ENCODE assay signal across 25 cellular contexts in the genomic region with DNA sequence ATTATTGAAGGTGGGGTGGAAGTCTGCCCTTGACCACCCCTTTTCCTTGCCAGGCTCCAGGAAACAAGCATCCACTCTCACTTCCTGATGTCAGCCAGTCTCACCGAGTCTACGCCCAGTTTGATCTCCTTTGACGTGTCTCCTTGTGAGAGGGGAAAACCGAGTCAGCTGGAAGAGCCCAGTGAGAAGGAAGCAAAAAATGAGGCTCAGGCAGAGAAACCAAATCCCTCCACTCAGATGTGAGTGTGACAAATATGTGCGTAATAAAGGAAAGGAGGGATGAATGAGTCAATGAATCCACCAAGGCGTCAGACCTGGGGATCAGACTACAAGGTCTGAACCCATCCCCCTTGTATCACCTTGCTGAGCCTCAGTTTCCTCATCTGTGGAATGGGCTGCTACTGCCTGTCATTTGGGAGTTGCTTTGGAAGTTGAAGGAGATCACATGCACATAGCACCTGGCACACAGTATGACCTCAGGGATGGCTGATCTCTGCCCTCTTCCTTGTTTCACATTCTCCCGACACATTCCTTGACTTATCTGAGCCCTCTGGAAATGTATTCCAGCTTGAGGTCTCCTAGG.
A peak's percentile ranks its signal among the peaks of the same experiment; 100 is the strongest.
DNase-seq lines count a peak whose midpoint lies in the region; ATAC-seq, FAIRE-seq and TF ChIP-seq lines count a peak whose summit lies in the region.
"Had no signal": no experiment of that assay in that cellular context is flagged by ENCODE, and none has a peak within 500 bp of the region (broad histone marks: within the 10 kb centered on the region; RNA-seq: fewer than 3 reads in every experiment).

No MANE protein-coding gene starts in this region.

- peaks cover 4% of the 10 kb centered on the region for H3K27me3 Mint-ChIP-seq in endothelial cell (ENCODE audit: unreplicated experiment)

- H3K9me2 ChIP-seq in PC-9 (ENCODE audit: insufficient read depth): no peaks in the 10 kb centered on the region

- FAIRE-seq in K562 (lab: Jason Lieb, UNC): no peak
- FAIRE-seq: GM12892, H1 had no signal

- intact Hi-C loops in K562 (cut with micrococcal nuclease) (no loop called here), PC-9 (cut with micrococcal nuclease; ENCODE audit: unreplicated experiment) (no loop called here)

- no peak for TF ChIP-seq POLR2A in K562 (conservative IDR thresholded peaks at IDR 0.05)

- no peak overlapping the region for H2AFZ ChIP-seq in K562 (ENCODE audit: low read depth, low read length)
- H2AFZ ChIP-seq in PC-9: no peak overlapping the region

- no peaks in the 10 kb centered on the region for H3K9me1 ChIP-seq in K562 (ENCODE audit: control insufficient read depth, insufficient read depth, low read length)

- H3K4me1 Mint-ChIP-seq in endothelial cell (ENCODE audit: unreplicated experiment): peaks cover 4% of the 10 kb centered on the region
- H3K4me1 Mint-ChIP-seq: B cell had no signal

- BruUV-seq in K562 (replicated peaks; lab: Mats Ljungman, UMichigan) (no TSS peak), PC-9 (replicated peaks; lab: Mats Ljungman, UMichigan) (no TSS peak)

- no peak for ATAC-seq in K562
- no peak for ATAC-seq in GM18909 (IDR thresholded peaks at IDR 0.05; ENCODE audit: poor library complexity, unreplicated experiment)
- ATAC-seq: CD8-positive, alpha-beta T cell had no signal

- peaks cover 4% of the 10 kb centered on the region for H3K9me3 Mint-ChIP-seq in endothelial cell (ENCODE audit: unreplicated experiment)
- H3K9me3 Mint-ChIP-seq: CD8-positive, alpha-beta T cell had no signal

- in situ Hi-C loops in K562 (cut with MboI): no loop called here

- TF ChIP-seq RAD21 in K562 (CRISPR knock-in tag; conservative IDR thresholded peaks at IDR 0.05 in 1 of 2, IDR thresholded peaks at IDR 0.05 in 1 of 2): no peak

- no peak for TF ChIP-seq EP300 in K562 (IDR thresholded peaks at IDR 0.05; ENCODE audit: low read length)

- H4K20me1 ChIP-seq in K562 (replicated peaks; ENCODE audit: control insufficient read depth, insufficient read depth, low read length) (no peaks in the 10 kb centered on the region), PC-9 (ENCODE audit: insufficient read depth) (no peaks in the 10 kb centered on the region)

- peaks cover 9 to 37% of the 10 kb centered on the region in 2 experiments; a peak in 4 of 5 replicates for H3K27me3 ChIP-seq in K562 (ENCODE audit: control insufficient read depth in 2 of 2, insufficient read depth in 2 of 2, low read length in 2 of 2)
- no peaks in the 10 kb centered on the region for H3K27me3 ChIP-seq in PC-9 (ENCODE audit: insufficient read depth, low read depth)

- H3K4me2 ChIP-seq in K562 (ENCODE audit: insufficient read depth, low read length) (no peak overlapping the region), PC-9 (no peak overlapping the region)

- CTCF ChIA-PET in K562 (lab: Yijun Ruan, JAX; ENCODE audit: low intra/inter-chr PET ratio) (no interaction called here), PC-9 (lab: Charles Lee) (no interaction called here)

- H3K4me3 ChIP-seq in K562 (no peak overlapping the region), PC-9 (no peak overlapping the region)

- H3K27ac Mint-ChIP-seq in endothelial cell (ENCODE audit: unreplicated experiment): no peak overlapping the region
- H3K27ac Mint-ChIP-seq: B cell; CD8-positive, alpha-beta T cell had no signal

- H3K36me3 ChIP-seq in K562 (ENCODE audit: control insufficient read depth, insufficient read depth, low read length) (no peaks in the 10 kb centered on the region), PC-9 (ENCODE audit: low read depth) (no peaks in the 10 kb centered on the region)

- H3K79me2 ChIP-seq in K562 (ENCODE audit: control insufficient read depth, insufficient read depth, low read length): no peaks in the 10 kb centered on the region
- no peaks in the 10 kb centered on the region for H3K79me2 ChIP-seq in PC-9 (ENCODE audit: low read depth)

- POLR2A ChIA-PET in K562 (lab: Yijun Ruan, JAX): interaction anchor here (1.6 kb wide), 1 partner anchor 9 kb away, joined by 3 read pairs; no protein-coding TSS in a partner anchor
- POLR2A ChIA-PET in PC-9 (lab: Charles Lee; ENCODE audit: unreplicated experiment): no interaction called here

- H3K4me1 ChIP-seq in K562 (replicated peaks in 1 of 2; ENCODE audit: control insufficient read depth in 2 of 2, insufficient read depth in 2 of 2, low read length in 2 of 2) (no peaks in the 10 kb centered on the region), PC-9 (replicated peaks; ENCODE audit: insufficient read depth) (0 out of 2 replicates have a peak, but pooled peaks cover 8% of the 10 kb centered on the region)

- H3F3A ChIP-seq in PC-9 (ENCODE audit: insufficient read depth, low read depth): no peaks in the 10 kb centered on the region

- H3K4me3 Mint-ChIP-seq in endothelial cell (ENCODE audit: unreplicated experiment): no peak overlapping the region
- H3K4me3 Mint-ChIP-seq: B cell; CD8-positive, alpha-beta T cell had no signal

- 0% methylated on average over 7 of the region's 7 CpGs for WGBS in K562 (ENCODE audit: insufficient coverage, low coverage, missing lambda C conversion rate)

- H3K36me3 Mint-ChIP-seq in endothelial cell (ENCODE audit: low read depth, unreplicated experiment): no peaks in the 10 kb centered on the region
- H3K36me3 Mint-ChIP-seq: CD8-positive, alpha-beta T cell had no signal

- H3K9me3 ChIP-seq in K562 (replicated peaks; ENCODE audit: control insufficient read depth, insufficient read depth, low read depth, low read length) (no peaks in the 10 kb centered on the region), PC-9 (ENCODE audit: insufficient read depth, low read depth) (no peaks in the 10 kb centered on the region)

- no peak for TF ChIP-seq CTCF in K562 (IDR thresholded peaks at IDR 0.05 in 2 of 3, conservative IDR thresholded peaks at IDR 0.05 in 1 of 3; ENCODE audit: insufficient read depth in 2 of 3, low read depth in 1 of 3, low read length in 3 of 3)
- no peak for TF ChIP-seq CTCF in endothelial cell (IDR thresholded peaks at IDR 0.05; ENCODE audit: unreplicated experiment)
- TF ChIP-seq CTCF in PC-9 (conservative IDR thresholded peaks at IDR 0.05): no peak

- no peak overlapping the region for H3K9ac ChIP-seq in K562 (ENCODE audit: insufficient read depth in 1 of 2, low read depth in 2 of 2, low read length in 2 of 2)

- DNase-seq in ELR (ENCODE audit: low read depth) (peak; percentile 23), M059J (ENCODE audit: low read depth) (peak; percentile 34), K562 (ENCODE audit: extremely low read depth in 1 of 4, low spot score in 3 of 4) (no peak), kidney tubule cell (ENCODE audit: low spot score) (peak; percentile 3), endothelial cell (ENCODE audit: low spot score) (no peak), PC-9 (no peak), NCI-H1436 treated with DMSO at 0.1 percent for 48 hours (lab: John Stamatoyannopoulos, UW) (no peak)
- DNase-seq: CD8-positive, alpha-beta T cell; DMS 273 treated with DMSO at 0.1 percent for 48 hours; DMS79; HCEC 1CT; Karpas-422; NCI-H1092 treated with DMSO at 0.1 percent for 48 hours; NCI-H1436; NCI-H187 treated with DMSO at 0.1 percent for 48 hours; NCI-H2107; NCI-H524 treated with DMSO at 0.1 percent for 48 hours; NCI-H774; RPMI8226; SHP77 had no signal

- H3K27ac ChIP-seq in K562 (ENCODE audit: extremely low read depth, low read depth, low read length): no peak overlapping the region
- no peak overlapping the region for H3K27ac ChIP-seq in PC-9
- H3K27ac ChIP-seq: C4-2B had no signal

TF ChIP-seq in K562, 482 proteins besides CTCF, POLR2A, EP300 and RAD21 (continues in another document):
- TF ChIP-seq ESRRA (IDR thresholded peaks at IDR 0.05; ENCODE audit: borderline replicate concordance, low read depth): peak; percentile 68; the same call in 1 of the 2 replicates
- TF ChIP-seq ATF1 (CRISPR knock-in tag; IDR thresholded peaks at IDR 0.05): no peak
- TF ChIP-seq ATF1 (tag; IDR thresholded peaks at IDR 0.05): no peak
- TF ChIP-seq MYBL2 (IDR thresholded peaks at IDR 0.05; ENCODE audit: low read depth): no peak
- TF ChIP-seq MYBL2 (CRISPR knock-in tag; IDR thresholded peaks at IDR 0.05; ENCODE audit: borderline replicate concordance): no peak
- peak; percentile 97 for TF ChIP-seq RBM25 (IDR thresholded peaks at IDR 0.05; ENCODE audit: low read depth, low read length, severe bottlenecking)
- TF ChIP-seq ZNF146 (CRISPR knock-in tag; IDR thresholded peaks at IDR 0.05; ENCODE audit: unreplicated experiment): no peak
- TF ChIP-seq, protein P1, sequence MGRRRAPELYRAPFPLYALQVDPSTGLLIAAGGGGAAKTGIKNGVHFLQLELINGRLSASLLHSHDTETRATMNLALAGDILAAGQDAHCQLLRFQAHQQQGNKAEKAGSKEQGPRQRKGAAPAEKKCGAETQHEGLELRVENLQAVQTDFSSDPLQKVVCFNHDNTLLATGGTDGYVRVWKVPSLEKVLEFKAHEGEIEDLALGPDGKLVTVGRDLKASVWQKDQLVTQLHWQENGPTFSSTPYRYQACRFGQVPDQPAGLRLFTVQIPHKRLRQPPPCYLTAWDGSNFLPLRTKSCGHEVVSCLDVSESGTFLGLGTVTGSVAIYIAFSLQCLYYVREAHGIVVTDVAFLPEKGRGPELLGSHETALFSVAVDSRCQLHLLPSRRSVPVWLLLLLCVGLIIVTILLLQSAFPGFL (CRISPR knock-in tag; IDR thresholded peaks at IDR 0.05): no peak
- peak; percentile 58; the same call in 1 of the 2 replicates for TF ChIP-seq BCOR (IDR thresholded peaks at IDR 0.05)
- 0 out of 4 replicates have a peak, but pooled peaks of 1 of the 2 experiments have one; percentile 12 for TF ChIP-seq KDM1A (IDR thresholded peaks at IDR 0.05)
- TF ChIP-seq, protein P2, sequence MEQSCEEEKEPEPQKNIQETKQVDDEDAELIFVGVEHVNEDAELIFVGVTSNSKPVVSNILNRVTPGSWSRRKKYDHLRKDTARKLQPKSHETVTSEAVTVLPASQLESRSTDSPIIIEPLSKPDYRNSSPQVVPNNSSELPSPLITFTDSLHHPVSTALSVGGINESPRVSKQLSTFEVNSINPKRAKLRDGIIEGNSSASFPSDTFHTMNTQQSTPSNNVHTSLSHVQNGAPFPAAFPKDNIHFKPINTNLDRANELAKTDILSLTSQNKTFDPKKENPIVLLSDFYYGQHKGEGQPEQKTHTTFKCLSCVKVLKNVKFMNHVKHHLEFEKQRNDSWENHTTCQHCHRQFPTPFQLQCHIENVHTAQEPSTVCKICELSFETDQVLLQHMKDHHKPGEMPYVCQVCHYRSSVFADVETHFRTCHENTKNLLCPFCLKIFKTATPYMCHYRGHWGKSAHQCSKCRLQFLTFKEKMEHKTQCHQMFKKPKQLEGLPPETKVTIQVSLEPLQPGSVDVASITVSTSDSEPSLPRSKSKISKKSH (CRISPR knock-in tag; IDR thresholded peaks at IDR 0.05): no peak

Comparison
In these comparisons a context has a peak if more than half of its experiments do, and no peak if none do; other contexts are left out.
1. DNase-seq: peak in ELR (single experiment), M059J (single experiment) and kidney tubule cell (single experiment); none in K562 (0 of 4), endothelial cell (single experiment), PC-9 (0 of 2) and NCI-H1436 treated with DMSO at 0.1 percent for 48 hours (single experiment).